ENCODE assay signal across 8 cellular contexts in the genomic region with DNA sequence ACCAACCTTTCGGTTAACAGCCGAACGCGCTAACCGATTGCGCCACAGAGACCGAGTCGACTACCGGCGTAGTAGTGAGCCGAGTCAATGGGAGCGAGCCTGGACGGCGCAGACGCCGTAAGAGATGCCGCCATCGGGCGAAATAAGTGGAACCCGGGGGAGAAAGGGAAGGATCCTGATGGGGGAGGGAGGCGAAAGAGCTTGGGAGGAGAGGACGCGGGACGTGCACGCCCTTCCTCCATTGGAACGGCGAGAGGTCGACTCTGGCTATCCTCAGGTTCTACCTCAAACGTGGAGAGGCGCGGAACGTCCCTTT. TPM values are rescaled to one million over a fixed set of nuclear protein-coding genes. Genes with fewer than 3 reads are reported as not detected.
DNase-seq lines count a peak whose midpoint lies in the region; ATAC-seq and TF ChIP-seq lines count a peak whose summit lies in the region.

No MANE protein-coding gene starts in this region.

- no peaks in the 10 kb centered on the region for H3K9me3 Mint-ChIP-seq in activated naive CD8-positive, alpha-beta T cell treated with anti-CD3 and anti-CD28 coated beads, Interleukin-2, amount 10 ng/mL, durations not matched to agents 7 days and 5 days

- H3K9ac ChIP-seq in SU-DHL-6 (ENCODE audit: low read length), result peak overlapping the region; percentile 92

- peak overlapping the region; percentile 79 for H3K4me2 ChIP-seq in SU-DHL-6 (ENCODE audit: low read depth, low read length, poor library complexity, severe bottlenecking)

- H3K27me3 ChIP-seq in SU-DHL-6 (ENCODE audit: low read length), result no peaks in the 10 kb centered on the region
- no peaks in the 10 kb centered on the region for H3K27me3 ChIP-seq in ovary
- H3K27me3 ChIP-seq in thymus (ENCODE audit: control insufficient read depth, insufficient read depth), result peaks cover 40% of the 10 kb centered on the region

- peak overlapping the region; percentile 98 for H3K4me3 Mint-ChIP-seq in activated naive CD8-positive, alpha-beta T cell treated with anti-CD3 and anti-CD28 coated beads, Interleukin-2, amount 10 ng/mL, durations not matched to agents 7 days and 5 days

- H3K4me1 Mint-ChIP-seq in activated naive CD8-positive, alpha-beta T cell treated with anti-CD3 and anti-CD28 coated beads, Interleukin-2, amount 10 ng/mL, durations not matched to agents 7 days and 5 days, result peaks cover 29% of the 10 kb centered on the region

- H3K36me3 Mint-ChIP-seq in activated naive CD8-positive, alpha-beta T cell treated with anti-CD3 and anti-CD28 coated beads, Interleukin-2, amount 10 ng/mL, durations not matched to agents 7 days and 5 days, result peaks cover 13% of the 10 kb centered on the region

- no peaks in the 10 kb centered on the region for H3K9me3 ChIP-seq in SU-DHL-6 (ENCODE audit: insufficient read depth, low read length)
- no peaks in the 10 kb centered on the region for H3K9me3 ChIP-seq in ovary
- no peaks in the 10 kb centered on the region for H3K9me3 ChIP-seq in thymus (ENCODE audit: control insufficient read depth)

- POLR2A ChIA-PET in activated naive CD8-positive, alpha-beta T cell treated with anti-CD3 and anti-CD28 coated beads, Interleukin-2, amount 10 ng/mL, durations not matched to agents 7 days and 5 days (lab: Charles Lee), result interaction anchor here (0.7 to 2.1 kb wide), 10 partner anchors 24 to 415 kb away, joined by 3 to 7 read pairs (median 3); a partner anchor contains a TSS

- peak overlapping the region; percentile 97 for H3K27ac Mint-ChIP-seq in activated naive CD8-positive, alpha-beta T cell treated with anti-CD3 and anti-CD28 coated beads, Interleukin-2, amount 10 ng/mL, durations not matched to agents 7 days and 5 days

- peaks cover 8% of the 10 kb centered on the region for H3K36me3 ChIP-seq in SU-DHL-6 (ENCODE audit: low read length)
- H3K36me3 ChIP-seq in ovary, result no peaks in the 10 kb centered on the region
- H3K36me3 ChIP-seq in thymus (ENCODE audit: control insufficient read depth, insufficient read depth), result peaks cover 17% of the 10 kb centered on the region

- H3K27ac ChIP-seq in SU-DHL-6 (ENCODE audit: low read depth, low read length), result peak overlapping the region; percentile 81
- peak overlapping the region in 1 of 2 donors; percentile 73 for H3K27ac ChIP-seq in ovary
- H3K27ac ChIP-seq in thymus (ENCODE audit: low read depth), result peak overlapping the region; percentile 88

- WGBS in ovary, 3 donors, result 0% methylated on average over 32 of the region's 32 CpGs
- under 1% methylated on average over 32 of the region's 32 CpGs for WGBS in thymus

- H3K4me1 ChIP-seq in ovary (ENCODE audit: insufficient read depth) (peaks cover 5% of the 10 kb centered on the region), thymus (ENCODE audit: control insufficient read depth, insufficient read depth, low read length) (peaks cover 24% of the 10 kb centered on the region)

- ATAC-seq in GM21717 (IDR thresholded peaks at IDR 0.05; ENCODE audit: unreplicated experiment) (peak; percentile 35), Right ventricle myocardium inferior (peak; percentile 31)
- ATAC-seq in activated naive CD8-positive, alpha-beta T cell treated with anti-CD3 and anti-CD28 coated beads, Interleukin-2, amount 10 ng/mL, durations not matched to agents 7 days and 5 days (ENCODE audit: low read depth), result peak; percentile 25

- no peaks in the 10 kb centered on the region for H3K9me2 ChIP-seq in SU-DHL-6 (replicated peaks; ENCODE audit: insufficient read depth, low read length)

- peak; percentile 90 for DNase-seq in CD1c-positive myeloid dendritic cell (ENCODE audit: extremely low spot score)
- DNase-seq in NCI-H1092 (lab: John Stamatoyannopoulos, UW), result peak; percentile 82
- peak; percentile 95 for DNase-seq in activated naive CD8-positive, alpha-beta T cell treated with anti-CD3 and anti-CD28 coated beads, Interleukin-2, amount 10 ng/mL, durations not matched to agents 7 days and 5 days
- peak; percentile 87 for DNase-seq in Right ventricle myocardium inferior (ENCODE audit: missing footprints)
- DNase-seq in ovary, result peak; percentile 79 to 90 (median 87)

- 0 out of 2 replicates have a peak, but pooled peaks cover 9% of the 10 kb centered on the region for H3F3A ChIP-seq in SU-DHL-6 (ENCODE audit: insufficient read depth)

- TF ChIP-seq CTCF in SU-DHL-6 (IDR thresholded peaks at IDR 0.05; ENCODE audit: insufficient read depth, low read length, poor library complexity, severe bottlenecking), result no peak
- TF ChIP-seq CTCF in ovary (IDR thresholded peaks at IDR 0.05), result no peak

- H4K20me1 ChIP-seq in SU-DHL-6 (ENCODE audit: low read depth, low read length), result no peaks in the 10 kb centered on the region

- peaks cover 28% of the 10 kb centered on the region for H3K27me3 Mint-ChIP-seq in activated naive CD8-positive, alpha-beta T cell treated with anti-CD3 and anti-CD28 coated beads, Interleukin-2, amount 10 ng/mL, durations not matched to agents 7 days and 5 days

- no peak for TF ChIP-seq POLR2A in ovary (IDR thresholded peaks at IDR 0.05)

- intact Hi-C loops in Right ventricle myocardium inferior (cut with DNase I) (loop anchor here (5.0 kb wide), 2 partner anchors 46 to 116 kb away; a partner anchor contains a TSS), ovary (cut with DNase I) (loop anchor here in 2 of 4 donors (5.0 to 10.0 kb wide), 3 partner anchors 49 to 403 kb away; a partner anchor contains a TSS)

- no peak for TF ChIP-seq EP300 in ovary (IDR thresholded peaks at IDR 0.05)

- peaks cover 28% of the 10 kb centered on the region for H3K79me2 ChIP-seq in SU-DHL-6 (ENCODE audit: insufficient read depth, low read length)

- peak overlapping the region; percentile 79 for H2AFZ ChIP-seq in SU-DHL-6 (ENCODE audit: low read depth, low read length, severe bottlenecking)

- peak overlapping the region; percentile 77 for H3K4me3 ChIP-seq in SU-DHL-6 (ENCODE audit: insufficient read depth, low read length, poor library complexity, severe bottlenecking)
- peak overlapping the region; percentile 98 for H3K4me3 ChIP-seq in ovary
- H3K4me3 ChIP-seq in thymus (ENCODE audit: low read length), result peak overlapping the region; percentile 74

RNA-seq across cellular contexts. Expression of a gene that starts 0.8 kb away (rescaled TPM):
- total RNA-seq in activated naive CD8-positive, alpha-beta T cell treated with anti-CD3 and anti-CD28 coated beads, Interleukin-2, amount 10 ng/mL, durations not matched to agents 7 days and 5 days, result 100 to 1,000 TPM; 182 to 189 TPM
- 175 TPM for total RNA-seq in Right ventricle myocardium inferior
- 100 to 1,000 TPM in 3 of 7 donors, 10 to 100 TPM in 4; 77.0 to 145 (median 82.0) TPM for total RNA-seq in ovary
- 100 to 1,000 TPM; 106 to 138 TPM for polyA plus RNA-seq in ovary
- 206 TPM for polyA plus RNA-seq in thymus

RNA-seq across cellular contexts. Expression of a gene that starts 3.6 kb away (rescaled TPM):
- total RNA-seq in activated naive CD8-positive, alpha-beta T cell treated with anti-CD3 and anti-CD28 coated beads, Interleukin-2, amount 10 ng/mL, durations not matched to agents 7 days and 5 days, result 1 to 10 TPM; 1.8 to 2.0 TPM
- total RNA-seq in Right ventricle myocardium inferior, result 24.4 TPM
- total RNA-seq in ovary, result 10 to 100 TPM in 6 of 7 donors, 1 to 10 TPM in 1; 7.4 to 92.7 (median 63.4) TPM
- polyA plus RNA-seq in ovary, result 10 to 100 TPM; 21.5 to 27.2 TPM
- 12.6 TPM for polyA plus RNA-seq in thymus

RNA-seq across cellular contexts. Expression of a gene that starts 21.6 kb away (rescaled TPM):
- 10 to 100 TPM; 30.4 to 37.3 TPM for total RNA-seq in activated naive CD8-positive, alpha-beta T cell treated with anti-CD3 and anti-CD28 coated beads, Interleukin-2, amount 10 ng/mL, durations not matched to agents 7 days and 5 days
- total RNA-seq in Right ventricle myocardium inferior (84.7 TPM), ovary (10 to 100 TPM in 5 of 7 donors, 1 to 10 TPM in 2; 6.2 to 31.1 (median 24.4) TPM)
- polyA plus RNA-seq in ovary (10 to 100 TPM in 1 of 2 donors, 1 to 10 TPM in 1; 6.6 to 18.4 TPM), thymus (22.5 TPM)

RNA-seq across cellular contexts. Expression of a gene that starts 46.7 kb away (rescaled TPM):
- 100 to 1,000 TPM; 333 to 343 TPM for total RNA-seq in activated naive CD8-positive, alpha-beta T cell treated with anti-CD3 and anti-CD28 coated beads, Interleukin-2, amount 10 ng/mL, durations not matched to agents 7 days and 5 days
- total RNA-seq in Right ventricle myocardium inferior (71.1 TPM), ovary (100 to 1,000 TPM in 5 of 7 donors, 10 to 100 TPM in 2; 73.2 to 278 (median 183) TPM)
- polyA plus RNA-seq in ovary (10 to 100 TPM; 52.3 to 99.4 TPM), thymus (124 TPM)

RNA-seq across cellular contexts. Expression of a gene that starts 47.6 kb away (rescaled TPM):
- 10 to 100 TPM; 55.1 to 58.0 TPM for total RNA-seq in activated naive CD8-positive, alpha-beta T cell treated with anti-CD3 and anti-CD28 coated beads, Interleukin-2, amount 10 ng/mL, durations not matched to agents 7 days and 5 days
- total RNA-seq in Right ventricle myocardium inferior (49.7 TPM), ovary (10 to 100 TPM; 32.1 to 74.9 (median 66.5) TPM)
- polyA plus RNA-seq in ovary (10 to 100 TPM; 41.4 to 95.3 TPM), thymus (17.8 TPM)
